ENCODE assay signal across 11 cellular contexts in the genomic region with DNA sequence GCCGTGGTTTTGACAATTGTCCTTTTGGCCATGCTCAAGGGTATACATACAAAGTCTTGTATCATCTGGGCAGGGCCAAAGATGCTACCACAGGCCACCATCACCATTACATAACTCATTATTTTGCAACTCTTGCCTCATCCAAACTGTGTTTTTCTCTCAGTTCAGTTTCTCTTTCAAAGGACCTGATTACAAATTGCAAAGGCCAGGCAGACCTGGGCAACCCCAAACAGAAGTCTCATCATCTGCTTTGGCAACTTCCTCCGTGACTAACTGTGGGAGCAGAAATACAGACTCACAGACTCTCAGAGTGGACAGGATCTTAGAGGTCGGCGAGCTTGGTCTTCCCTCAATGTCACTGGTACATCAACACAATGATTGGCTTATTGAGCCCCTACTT.
DNase-seq lines count a peak whose midpoint lies in the region; ATAC-seq and TF ChIP-seq lines count a peak whose summit lies in the region.
"Had no signal": no experiment of that assay in that cellular context is flagged by ENCODE, and none has a peak within 500 bp of the region (broad histone marks: within the 10 kb centered on the region; RNA-seq: fewer than 3 reads in every experiment).

No MANE protein-coding gene starts in this region.

- TF ChIP-seq CTCF in Peyer's patch (IDR thresholded peaks at IDR 0.05) = no peak
- TF ChIP-seq CTCF in fibroblast of mammary gland (conservative IDR thresholded peaks at IDR 0.05; ENCODE audit: control insufficient read depth, insufficient read depth, low read depth, low read length) = no peak
- TF ChIP-seq CTCF in omental fat pad (IDR thresholded peaks at IDR 0.05) = no peak

- no peaks in the 10 kb centered on the region for H3K36me3 ChIP-seq in Peyer's patch
- H3K36me3 ChIP-seq: SJSA1, stomach had no signal

- peak overlapping the region in 3 of 4 donors; percentile 6 to 77 (median 45) for H3K27ac ChIP-seq in Peyer's patch
- H3K27ac ChIP-seq: SJSA1 had no signal

- H3K4me3 ChIP-seq in Peyer's patch (no peak overlapping the region), fibroblast of mammary gland (ENCODE audit: control insufficient read depth, low read depth, low read length) (no peak overlapping the region)
- H3K4me3 ChIP-seq: SJSA1, stomach had no signal

- ATAC-seq in omental fat pad (ENCODE audit: low FRiP score) (peak; percentile 55), GM18907 (IDR thresholded peaks at IDR 0.05; ENCODE audit: unreplicated experiment) (no peak)

- no peaks in the 10 kb centered on the region for H3K27me3 ChIP-seq in Peyer's patch
- H3K27me3 ChIP-seq: SJSA1, stomach had no signal

- DNase-seq in NK-92 treated with Interleukin-12 subunit alpha and Interleukin-12 subunit beta, amount 100 ng/mL, for 24 hours (lab: John Stamatoyannopoulos, UW) = peak; percentile 62
- DNase-seq in NK-92 (lab: John Stamatoyannopoulos, UW; ENCODE audit: unreplicated experiment) (no peak), Peyer's patch (no peak), fibroblast of mammary gland (ENCODE audit: low read depth) (peak; percentile 47), omental fat pad (ENCODE audit: low spot score) (no peak), mucosa of gallbladder (ENCODE audit: low spot score) (no peak), foreskin melanocyte (no peak)
- DNase-seq: DMS79 treated with DMSO at 0.1 percent for 48 hours, stomach had no signal

- TF ChIP-seq POLR2A in Peyer's patch (IDR thresholded peaks at IDR 0.05) = no peak

- H3K4me1 ChIP-seq in Peyer's patch = no peaks in the 10 kb centered on the region
- H3K4me1 ChIP-seq: stomach had no signal

- no peaks in the 10 kb centered on the region for H3K9me3 ChIP-seq in Peyer's patch
- H3K9me3 ChIP-seq: SJSA1, stomach had no signal

Comparison
In these comparisons a context has a peak if more than half of its experiments do, and no peak if none do; other contexts are left out.
1. DNase-seq: peak in NK-92 treated with Interleukin-12 subunit alpha and Interleukin-12 subunit beta, amount 100 ng/mL, for 24 hours (single experiment) and fibroblast of mammary gland (single experiment); none in NK-92 (single experiment), Peyer's patch (0 of 3), omental fat pad (single experiment), mucosa of gallbladder (single experiment) and foreskin melanocyte (single experiment).